In genomic region chr11:110710520-110711381, GRCh38 we compare ENCODE assay signal across 8 cellular contexts. TPM values are rescaled to one million over a fixed set of nuclear protein-coding genes. Genes with fewer than 3 reads are reported as not detected.
DNase-seq lines count a peak whose midpoint lies in the region; ATAC-seq and TF ChIP-seq lines count a peak whose summit lies in the region.

No MANE protein-coding gene starts in this region.

- DNase-seq in CD14-positive monocyte (ENCODE audit: low spot score) (no peak), astrocyte of the spinal cord (ENCODE audit: low read depth, low spot score) (peak; percentile 26), inferior parietal cortex (ENCODE audit: extremely low spot score) (peak; percentile 28), skeletal muscle cell (ENCODE audit: low read depth) (no peak), activated gamma-delta T cell (lab: John Stamatoyannopoulos, UW) (no peak), T-helper 9 cell (no peak)

- TF ChIP-seq CTCF in CD14-positive monocyte (IDR thresholded peaks at IDR 0.05), result no peak
- no peak for TF ChIP-seq CTCF in astrocyte of the spinal cord (IDR thresholded peaks at IDR 0.05; ENCODE audit: low read depth, low read length)

- ATAC-seq in GM18907 (IDR thresholded peaks at IDR 0.05; ENCODE audit: unreplicated experiment), result no peak

- H3K27ac Mint-ChIP-seq in CD14-positive monocyte (no peak overlapping the region), IgD-negative memory B cell (peak overlapping the region in 1 of 3 donors; percentile 52)

- intact Hi-C loops in CD14-positive monocyte (cut with micrococcal nuclease), result loop anchor here in 1 of 2 donors (10.0 kb wide), 1 partner anchor 524 kb away; no protein-coding TSS in a partner anchor

- H3K4me3 Mint-ChIP-seq in CD14-positive monocyte (peak overlapping the region; percentile 76 to 93), IgD-negative memory B cell (peak overlapping the region; percentile 86 to 95 (median 89))

- H3K27me3 Mint-ChIP-seq in CD14-positive monocyte (ENCODE audit: low read depth in 3 of 3) (peaks cover 58 to 73% (median 61%) of the 10 kb centered on the region in 3 donors), IgD-negative memory B cell (peaks cover 30% of the 10 kb centered on the region)

- H3K36me3 Mint-ChIP-seq in CD14-positive monocyte, result peaks cover 0 to 11% of the 10 kb centered on the region in 2 donors
- H3K36me3 Mint-ChIP-seq in IgD-negative memory B cell, result no peaks in the 10 kb centered on the region

- H3K4me3 ChIP-seq in astrocyte of the spinal cord (ENCODE audit: low read depth, low read length) (peak overlapping the region; percentile 62), skeletal muscle cell (ENCODE audit: low read depth, low read length) (peak overlapping the region; percentile 72)

- in situ Hi-C loops in astrocyte of the spinal cord (cut with HindIII; ENCODE audit: low sequenced_read_pairs), result no loop called here

- H3K4me1 Mint-ChIP-seq in CD14-positive monocyte (peaks cover 24% of the 10 kb centered on the region), IgD-negative memory B cell (peaks cover 7 to 13% (median 9%) of the 10 kb centered on the region in 3 donors)

- H3K9me3 Mint-ChIP-seq in CD14-positive monocyte (peaks cover 0 to 13% (median 8%) of the 10 kb centered on the region in 7 donors), IgD-negative memory B cell (peaks cover 0 to 1% (median 0%) of the 10 kb centered on the region in 3 donors)

RNA-seq across cellular contexts. Expression of gene ARHGAP20, which starts 1.5 kb away (rescaled TPM):
- polyA plus RNA-seq in CD14-positive monocyte (not detected), IgD-negative memory B cell (0.51 TPM)

Comparison
In these comparisons a context has a peak if more than half of its experiments do, and no peak if none do; other contexts are left out.
1. DNase-seq: peak in astrocyte of the spinal cord (single experiment) and inferior parietal cortex (single experiment); none in CD14-positive monocyte (single experiment), skeletal muscle cell (single experiment), activated gamma-delta T cell (single experiment) and T-helper 9 cell (single experiment).